Comparison of ENCODE assay signal across 1 cellular context in genomic region chr19:11964858-11965645, GRCh38.
TF ChIP-seq lines count a peak whose summit lies in the region.

TSS of gene ZNF763 (plus strand) at chr19:11965040. CDS start at chr19:11965209, 169 bp downstream.

TF ChIP-seq in HepG2, 621 proteins besides CTCF, POLR2A, EP300 and RAD21 (continued from another document and continues in another):
- TF ChIP-seq ZFP37 (CRISPR knock-in tag; IDR thresholded peaks at IDR 0.05; ENCODE audit: borderline replicate concordance) (no peak), MXD1 (CRISPR knock-in tag; IDR thresholded peaks at IDR 0.05) (peak; percentile 21; the same call in 1 of the 2 replicates), CEBPZ (IDR thresholded peaks at IDR 0.05; ENCODE audit: low read length) (no peak), DMAP1 (CRISPR knock-in tag; IDR thresholded peaks at IDR 0.05) (no peak), HDAC1 (CRISPR knock-in tag; IDR thresholded peaks at IDR 0.05) (peak; percentile 19; the same call in 1 of the 2 replicates), ZNF710 (CRISPR knock-in tag; IDR thresholded peaks at IDR 0.05; ENCODE audit: borderline replicate concordance) (no peak), BATF2 (CRISPR knock-in tag; IDR thresholded peaks at IDR 0.05) (no peak), IKZF5 (CRISPR knock-in tag; IDR thresholded peaks at IDR 0.05) (no peak), KAT8 (CRISPR knock-in tag; IDR thresholded peaks at IDR 0.05) (no peak), ZNF609 (CRISPR knock-in tag; IDR thresholded peaks at IDR 0.05; ENCODE audit: borderline replicate concordance) (no peak), PTBP1 (IDR thresholded peaks at IDR 0.05; ENCODE audit: low read depth, low read length, poor library complexity, severe bottlenecking) (no peak), GPN1 (CRISPR knock-in tag; IDR thresholded peaks at IDR 0.05; ENCODE audit: borderline replicate concordance) (no peak), TCF12 (IDR thresholded peaks at IDR 0.05) (no peak), TCF12 (CRISPR knock-in tag; IDR thresholded peaks at IDR 0.05) (no peak), U2AF2 (IDR thresholded peaks at IDR 0.05; ENCODE audit: low read depth, low read length) (no peak), ZBTB38 (CRISPR knock-in tag; IDR thresholded peaks at IDR 0.05) (peak; percentile 72; the same call in 1 of the 2 replicates), ZNF770 (CRISPR knock-in tag; IDR thresholded peaks at IDR 0.05) (no peak), BHLHE40 (IDR thresholded peaks at IDR 0.05; ENCODE audit: low read length) (no peak), AGO1 (IDR thresholded peaks at IDR 0.05; ENCODE audit: low read depth, low read length, poor library complexity, severe bottlenecking) (no peak), STAG1 (CRISPR knock-in tag; IDR thresholded peaks at IDR 0.05) (no peak), TOPORS (CRISPR knock-in tag; IDR thresholded peaks at IDR 0.05) (no peak), ZNF383 (CRISPR knock-in tag; IDR thresholded peaks at IDR 0.05; ENCODE audit: borderline replicate concordance) (no peak), TERF1 (CRISPR knock-in tag; IDR thresholded peaks at IDR 0.05) (no peak), NR3C1 (CRISPR knock-in tag; IDR thresholded peaks at IDR 0.05) (no peak), RFXANK (CRISPR knock-in tag; IDR thresholded peaks at IDR 0.05) (no peak), NR2C2 (CRISPR knock-in tag; IDR thresholded peaks at IDR 0.05; ENCODE audit: borderline replicate concordance) (no peak), DNMT1 (CRISPR knock-in tag; IDR thresholded peaks at IDR 0.05) (no peak), ZKSCAN1 (IDR thresholded peaks at IDR 0.05; ENCODE audit: low read length) (peak; percentile 81), ZNF597 (CRISPR knock-in tag; IDR thresholded peaks at IDR 0.05) (no peak), ZNF275 (CRISPR knock-in tag; IDR thresholded peaks at IDR 0.05; ENCODE audit: borderline replicate concordance) (no peak), ZBTB7B (CRISPR knock-in tag; IDR thresholded peaks at IDR 0.05) (no peak), TFAP4 (IDR thresholded peaks at IDR 0.05; ENCODE audit: borderline replicate concordance, low read depth) (no peak)
